1 cellular context compared by ENCODE assay signal in the genomic region with DNA sequence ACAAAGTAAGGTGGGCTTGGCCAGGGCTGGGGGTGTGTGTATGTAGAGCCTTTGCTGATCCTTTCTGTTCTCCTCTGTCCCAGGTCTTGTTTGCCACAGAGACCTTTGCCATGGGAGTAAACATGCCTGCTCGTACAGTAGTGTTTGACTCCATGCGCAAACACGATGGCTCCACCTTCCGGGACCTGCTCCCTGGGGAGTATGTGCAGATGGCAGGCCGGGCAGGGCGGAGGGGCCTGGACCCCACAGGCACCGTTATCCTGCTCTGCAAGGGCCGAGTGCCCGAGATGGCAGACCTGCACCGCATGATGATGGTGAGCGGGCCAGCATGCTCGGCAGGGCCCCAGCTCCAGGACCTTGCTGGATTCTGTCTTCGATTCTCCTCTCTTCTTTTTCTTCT.
A peak's percentile ranks its signal among the peaks of the same experiment; 100 is the strongest.
TF ChIP-seq lines count a peak whose summit lies in the region.

No MANE protein-coding gene starts in this region.

TF ChIP-seq in HepG2, 621 proteins besides CTCF, POLR2A, EP300 and RAD21:
- TF ChIP-seq ASH2L (IDR thresholded peaks at IDR 0.05; ENCODE audit: insufficient read length, low read depth, low read length) (no peak), HOXA5 (CRISPR knock-in tag; IDR thresholded peaks at IDR 0.05) (no peak), RBFOX2 (IDR thresholded peaks at IDR 0.05; ENCODE audit: low read depth, low read length) (peak; percentile 49), SUZ12 (IDR thresholded peaks at IDR 0.05; ENCODE audit: low read depth, low read length) (no peak), BRD4 (CRISPR knock-in tag; IDR thresholded peaks at IDR 0.05) (no peak), ZNF768 (CRISPR knock-in tag; IDR thresholded peaks at IDR 0.05) (peak; percentile 9; the same call in 1 of the 2 replicates), U2AF2 (IDR thresholded peaks at IDR 0.05; ENCODE audit: low read depth, low read length) (0 out of 2 replicates have a peak, but pooled peaks have one; percentile 31), NKX3-1 (CRISPR knock-in tag; IDR thresholded peaks at IDR 0.05) (no peak), FOXK1 (CRISPR knock-in tag; IDR thresholded peaks at IDR 0.05; ENCODE audit: borderline replicate concordance, low read depth) (no peak), MYNN (CRISPR knock-in tag; IDR thresholded peaks at IDR 0.05; ENCODE audit: low read depth) (no peak), ZNF264 (CRISPR knock-in tag; IDR thresholded peaks at IDR 0.05) (no peak), AGO2 (optimal IDR thresholded peaks at IDR 0.05; ENCODE audit: low read depth, low read length) (peak; percentile 54), NCOR1 (IDR thresholded peaks at IDR 0.05; ENCODE audit: borderline replicate concordance, low read length) (no peak)
- TF ChIP-seq, protein P1, sequence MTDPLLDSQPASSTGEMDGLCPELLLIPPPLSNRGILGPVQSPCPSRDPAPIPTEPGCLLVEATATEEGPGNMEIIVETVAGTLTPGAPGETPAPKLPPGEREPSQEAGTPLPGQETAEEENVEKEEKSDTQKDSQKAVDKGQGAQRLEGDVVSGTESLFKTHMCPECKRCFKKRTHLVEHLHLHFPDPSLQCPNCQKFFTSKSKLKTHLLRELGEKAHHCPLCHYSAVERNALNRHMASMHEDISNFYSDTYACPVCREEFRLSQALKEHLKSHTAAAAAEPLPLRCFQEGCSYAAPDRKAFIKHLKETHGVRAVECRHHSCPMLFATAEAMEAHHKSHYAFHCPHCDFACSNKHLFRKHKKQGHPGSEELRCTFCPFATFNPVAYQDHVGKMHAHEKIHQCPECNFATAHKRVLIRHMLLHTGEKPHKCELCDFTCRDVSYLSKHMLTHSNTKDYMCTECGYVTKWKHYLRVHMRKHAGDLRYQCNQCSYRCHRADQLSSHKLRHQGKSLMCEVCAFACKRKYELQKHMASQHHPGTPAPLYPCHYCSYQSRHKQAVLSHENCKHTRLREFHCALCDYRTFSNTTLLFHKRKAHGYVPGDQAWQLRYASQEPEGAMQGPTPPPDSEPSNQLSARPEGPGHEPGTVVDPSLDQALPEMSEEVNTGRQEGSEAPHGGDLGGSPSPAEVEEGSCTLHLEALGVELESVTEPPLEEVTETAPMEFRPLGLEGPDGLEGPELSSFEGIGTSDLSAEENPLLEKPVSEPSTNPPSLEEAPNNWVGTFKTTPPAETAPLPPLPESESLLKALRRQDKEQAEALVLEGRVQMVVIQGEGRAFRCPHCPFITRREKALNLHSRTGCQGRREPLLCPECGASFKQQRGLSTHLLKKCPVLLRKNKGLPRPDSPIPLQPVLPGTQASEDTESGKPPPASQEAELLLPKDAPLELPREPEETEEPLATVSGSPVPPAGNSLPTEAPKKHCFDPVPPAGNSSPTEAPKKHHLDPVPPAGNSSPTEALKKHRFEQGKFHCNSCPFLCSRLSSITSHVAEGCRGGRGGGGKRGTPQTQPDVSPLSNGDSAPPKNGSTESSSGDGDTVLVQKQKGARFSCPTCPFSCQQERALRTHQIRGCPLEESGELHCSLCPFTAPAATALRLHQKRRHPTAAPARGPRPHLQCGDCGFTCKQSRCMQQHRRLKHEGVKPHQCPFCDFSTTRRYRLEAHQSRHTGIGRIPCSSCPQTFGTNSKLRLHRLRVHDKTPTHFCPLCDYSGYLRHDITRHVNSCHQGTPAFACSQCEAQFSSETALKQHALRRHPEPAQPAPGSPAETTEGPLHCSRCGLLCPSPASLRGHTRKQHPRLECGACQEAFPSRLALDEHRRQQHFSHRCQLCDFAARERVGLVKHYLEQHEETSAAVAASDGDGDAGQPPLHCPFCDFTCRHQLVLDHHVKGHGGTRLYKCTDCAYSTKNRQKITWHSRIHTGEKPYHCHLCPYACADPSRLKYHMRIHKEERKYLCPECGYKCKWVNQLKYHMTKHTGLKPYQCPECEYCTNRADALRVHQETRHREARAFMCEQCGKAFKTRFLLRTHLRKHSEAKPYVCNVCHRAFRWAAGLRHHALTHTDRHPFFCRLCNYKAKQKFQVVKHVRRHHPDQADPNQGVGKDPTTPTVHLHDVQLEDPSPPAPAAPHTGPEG (CRISPR knock-in tag; IDR thresholded peaks at IDR 0.05): no peak
- TF ChIP-seq, protein P2, sequence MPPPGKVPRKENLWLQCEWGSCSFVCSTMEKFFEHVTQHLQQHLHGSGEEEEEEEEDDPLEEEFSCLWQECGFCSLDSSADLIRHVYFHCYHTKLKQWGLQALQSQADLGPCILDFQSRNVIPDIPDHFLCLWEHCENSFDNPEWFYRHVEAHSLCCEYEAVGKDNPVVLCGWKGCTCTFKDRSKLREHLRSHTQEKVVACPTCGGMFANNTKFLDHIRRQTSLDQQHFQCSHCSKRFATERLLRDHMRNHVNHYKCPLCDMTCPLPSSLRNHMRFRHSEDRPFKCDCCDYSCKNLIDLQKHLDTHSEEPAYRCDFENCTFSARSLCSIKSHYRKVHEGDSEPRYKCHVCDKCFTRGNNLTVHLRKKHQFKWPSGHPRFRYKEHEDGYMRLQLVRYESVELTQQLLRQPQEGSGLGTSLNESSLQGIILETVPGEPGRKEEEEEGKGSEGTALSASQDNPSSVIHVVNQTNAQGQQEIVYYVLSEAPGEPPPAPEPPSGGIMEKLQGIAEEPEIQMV (CRISPR knock-in tag; IDR thresholded peaks at IDR 0.05; ENCODE audit: low read depth): no peak
